Comparison of ENCODE assay signal across 8 cellular contexts in genomic region chr12:106205208-106206069, GRCh38. TPM values are rescaled to one million over a fixed set of nuclear protein-coding genes. Genes with fewer than 3 reads are reported as not detected.
DNase-seq lines count a peak whose midpoint lies in the region; ATAC-seq and TF ChIP-seq lines count a peak whose summit lies in the region.
"Had no signal": no experiment of that assay in that cellular context is flagged by ENCODE, and none has a peak within 500 bp of the region (broad histone marks: within the 10 kb centered on the region; RNA-seq: fewer than 3 reads in every experiment).

No MANE protein-coding gene starts in this region.

- H3K4me1 ChIP-seq in GM23248 (ENCODE audit: insufficient read depth) = no peaks in the 10 kb centered on the region

- no peaks in the 10 kb centered on the region for H3F3A ChIP-seq in GM23248 (ENCODE audit: insufficient read depth)

- H3K27ac ChIP-seq in GM23248 = no peak overlapping the region

- H3K4me3 ChIP-seq in GM23248 (no peak overlapping the region), epithelial cell of proximal tubule (ENCODE audit: low read depth, low read length) (no peak overlapping the region)

- H3K79me2 ChIP-seq in GM23248 (ENCODE audit: insufficient read depth) = no peaks in the 10 kb centered on the region

- peak; percentile 50 for TF ChIP-seq CTCF in epithelial cell of proximal tubule (conservative IDR thresholded peaks at IDR 0.05; ENCODE audit: low read depth, low read length)

- no peak overlapping the region for H3K4me2 ChIP-seq in GM23248 (ENCODE audit: unreplicated experiment)

- DNase-seq in GM23248 (peak; percentile 16), NCI-H510A (lab: John Stamatoyannopoulos, UW) (peak; percentile 30), epithelial cell of proximal tubule (ENCODE audit: low read depth) (no peak), sciatic nerve (ENCODE audit: low spot score) (no peak), AG08395 (ENCODE audit: low spot score) (no peak), NCI-H1694 treated with DMSO at 0.1 percent for 48 hours (lab: John Stamatoyannopoulos, UW) (no peak), erythroblast (lab: John Stamatoyannopoulos, UW) (no peak)
- DNase-seq: activated T-cell treated with anti-CD3 and anti-CD28 coated beads, Interleukin-2, amount 50 U/mL, for 72 hours had no signal

- no peaks in the 10 kb centered on the region for H3K9me2 ChIP-seq in GM23248 (ENCODE audit: insufficient read depth)

- ATAC-seq in sciatic nerve = peak; percentile 41
- ATAC-seq: activated T-cell treated with anti-CD3 and anti-CD28 coated beads, Interleukin-2, amount 50 U/mL, for 72 hours had no signal

- no peak overlapping the region for H3K9ac ChIP-seq in GM23248

- in situ Hi-C loops in GM23248 (cut with MboI) = no loop called here

- H3K36me3 ChIP-seq in GM23248 (ENCODE audit: low read depth) = no peaks in the 10 kb centered on the region

- intact Hi-C loops in sciatic nerve (cut with DNase I) = no loop called here

- peaks cover 8% of the 10 kb centered on the region for H3K27me3 ChIP-seq in GM23248 (replicated peaks; ENCODE audit: insufficient read depth)

- 29 to 35% methylated on average over 6 of the region's 6 CpGs for WGBS in GM23248 (ENCODE audit: low coverage in 1 of 2, low lambda C conversion rate in 2 of 2, missing lambda C conversion rate in 2 of 2), 2 experiments

- no peak for TF ChIP-seq POLR2A in erythroblast (IDR thresholded peaks at IDR 0.05; ENCODE audit: low read length)

- H4K20me1 ChIP-seq in GM23248 (ENCODE audit: insufficient read depth) = no peaks in the 10 kb centered on the region

- no peak overlapping the region for H2AFZ ChIP-seq in GM23248

- H3K9me3 ChIP-seq in GM23248 (ENCODE audit: low read depth) = no peaks in the 10 kb centered on the region

RNA-seq across cellular contexts. Expression of gene CKAP4, which starts 42.4 kb away (rescaled TPM):
- 210 and 219 TPM in 2 replicates for total RNA-seq in GM23248 (2014; rRNA removed; shearing (Covaris generic))
- polyA plus RNA-seq in GM23248 (2016; fragmentation: Nextera tagmentation; extraction: Ambion mirVana) = 318 and 335 TPM in 2 replicates
- total RNA-seq in epithelial cell of proximal tubule (99.7 and 106 TPM in 2 replicates), sciatic nerve (30.3 TPM)

Comparison
In these comparisons a context has a peak if more than half of its experiments do, and no peak if none do; other contexts are left out.
1. DNase-seq: peak in GM23248 (single experiment) and NCI-H510A (single experiment); none in epithelial cell of proximal tubule (single experiment), sciatic nerve (single experiment), AG08395 (single experiment), NCI-H1694 treated with DMSO at 0.1 percent for 48 hours (single experiment) and erythroblast (0 of 2).